ENCODE assay signal across 15 cellular contexts in genomic region chr3:49668414-49668797, GRCh38. TPM values are rescaled to one million over a fixed set of nuclear protein-coding genes. Genes with fewer than 3 reads are reported as not detected.
DNase-seq lines count a peak whose midpoint lies in the region; ATAC-seq and TF ChIP-seq lines count a peak whose summit lies in the region.
"Had no signal": no experiment of that assay in that cellular context is flagged by ENCODE, and none has a peak within 500 bp of the region (broad histone marks: within the 10 kb centered on the region; RNA-seq: fewer than 3 reads in every experiment).

No MANE protein-coding gene starts in this region.

- peaks cover 23% of the 10 kb centered on the region for H3K4me1 Mint-ChIP-seq in nephron
- H3K4me1 Mint-ChIP-seq in activated CD4-positive, alpha-beta T cell treated with anti-CD3 and anti-CD28 coated beads, Interleukin-2, amount 10 ng/mL, durations not matched to agents 7 days and 5 days: peaks cover 14% of the 10 kb centered on the region

- no peaks in the 10 kb centered on the region for H3K36me3 Mint-ChIP-seq in nephron (ENCODE audit: low read depth)
- peaks cover 2% of the 10 kb centered on the region for H3K36me3 Mint-ChIP-seq in activated CD4-positive, alpha-beta T cell treated with anti-CD3 and anti-CD28 coated beads, Interleukin-2, amount 10 ng/mL, durations not matched to agents 7 days and 5 days (ENCODE audit: low read depth)

- peak overlapping the region; percentile 18 to 52 (median 50) for H3K27ac Mint-ChIP-seq in nephron
- H3K27ac Mint-ChIP-seq in activated CD4-positive, alpha-beta T cell treated with anti-CD3 and anti-CD28 coated beads, Interleukin-2, amount 10 ng/mL, durations not matched to agents 7 days and 5 days: no peak overlapping the region

- H3K27me3 Mint-ChIP-seq in nephron (ENCODE audit: low read depth): peaks cover 3% of the 10 kb centered on the region
- H3K27me3 Mint-ChIP-seq in activated CD4-positive, alpha-beta T cell treated with anti-CD3 and anti-CD28 coated beads, Interleukin-2, amount 10 ng/mL, durations not matched to agents 7 days and 5 days: no peaks in the 10 kb centered on the region

- POLR2A ChIA-PET in activated CD4-positive, alpha-beta T cell treated with anti-CD3 and anti-CD28 coated beads, Interleukin-2, amount 10 ng/mL, durations not matched to agents 7 days and 5 days (lab: Charles Lee): no interaction called here

- in situ Hi-C loops in Caki2 (cut with HindIII; ENCODE audit: low pct_unique_long_range_greater_than_20kb, low sequenced_read_pairs) (no loop called here), KBM-7 (cut with MboI; ENCODE audit: low pct_unique_long_range_greater_than_20kb, low sequenced_read_pairs) (no loop called here)

- no peaks in the 10 kb centered on the region for H3K9me3 Mint-ChIP-seq in nephron
- H3K9me3 Mint-ChIP-seq in activated CD4-positive, alpha-beta T cell treated with anti-CD3 and anti-CD28 coated beads, Interleukin-2, amount 10 ng/mL, durations not matched to agents 7 days and 5 days: no peaks in the 10 kb centered on the region

- ATAC-seq in GM21515 (IDR thresholded peaks at IDR 0.05; ENCODE audit: unreplicated experiment): no peak
- ATAC-seq: gastrocnemius medialis had no signal

- CTCF ChIA-PET in activated CD4-positive, alpha-beta T cell treated with anti-CD3 and anti-CD28 coated beads, Interleukin-2, amount 10 ng/mL, durations not matched to agents 7 days and 5 days (lab: Charles Lee): no interaction called here

- no peak for TF ChIP-seq CTCF in nephron (IDR thresholded peaks at IDR 0.05; ENCODE audit: unreplicated experiment in 3 of 3)

- no peak overlapping the region for H3K4me3 Mint-ChIP-seq in nephron
- no peak overlapping the region for H3K4me3 Mint-ChIP-seq in activated CD4-positive, alpha-beta T cell treated with anti-CD3 and anti-CD28 coated beads, Interleukin-2, amount 10 ng/mL, durations not matched to agents 7 days and 5 days

- DNase-seq in Caki2 (ENCODE audit: low read depth) (peak; percentile 44), KBM-7 (peak; percentile 10), astrocyte of the hippocampus (ENCODE audit: low read depth, low spot score) (peak; percentile 25), SHP77 (lab: John Stamatoyannopoulos, UW) (no peak), globus pallidus (ENCODE audit: low spot score) (no peak)
- DNase-seq in activated CD4-positive, alpha-beta T cell treated with anti-CD3 and anti-CD28 coated beads, Interleukin-2, amount 10 ng/mL, durations not matched to agents 7 days and 5 days: no peak
- DNase-seq: activated CD4-positive, CD25-positive, alpha-beta regulatory T cell treated with anti-CD3 and anti-CD28 coated beads, Interleukin-2, amount 50 U/mL, for 72 hours; activated T-cell treated with anti-CD3 and anti-CD28 coated beads, Interleukin-2, amount 50 U/mL, for 1 hour; C1 segment of cervical spinal cord; gastrocnemius medialis; left ventricle myocardium inferior; NCI-H1105; NCI-H526 had no signal

RNA-seq across cellular contexts. Expression of gene APEH, which starts 5.7 kb away (rescaled TPM):
- 122 and 164 TPM in 2 replicates for total RNA-seq in Caki2 (2014; rRNA removed; shearing (Covaris generic); ENCODE audit: low replicate concordance)
- 100 to 1,000 TPM; 137 TPM for total RNA-seq in activated CD4-positive, alpha-beta T cell treated with anti-CD3 and anti-CD28 coated beads, Interleukin-2, amount 10 ng/mL, durations not matched to agents 7 days and 5 days

RNA-seq across cellular contexts. Expression of gene MST1, which starts 20.9 kb away (rescaled TPM):
- 1.7 TPM in 2 replicates for total RNA-seq in Caki2 (2014; rRNA removed; shearing (Covaris generic); ENCODE audit: low replicate concordance)
- total RNA-seq in activated CD4-positive, alpha-beta T cell treated with anti-CD3 and anti-CD28 coated beads, Interleukin-2, amount 10 ng/mL, durations not matched to agents 7 days and 5 days: 10 to 100 TPM in 1 of 2 experiments, 1 to 10 TPM in 1; 8.4 to 10.0 TPM

RNA-seq across cellular contexts. Expression of gene RNF123, which starts 21.0 kb away (rescaled TPM):
- total RNA-seq in Caki2 (2014; rRNA removed; shearing (Covaris generic); ENCODE audit: low replicate concordance): 14.3 and 14.6 TPM in 2 replicates
- 10 to 100 TPM; 47.5 to 49.2 TPM for total RNA-seq in activated CD4-positive, alpha-beta T cell treated with anti-CD3 and anti-CD28 coated beads, Interleukin-2, amount 10 ng/mL, durations not matched to agents 7 days and 5 days

RNA-seq across cellular contexts. Expression of gene AMIGO3, which starts 51.1 kb away (rescaled TPM):
- total RNA-seq in Caki2 (2014; rRNA removed; shearing (Covaris generic); ENCODE audit: low replicate concordance): not detected in 2 replicates
- under 1 TPM in 1 of 2 experiments, not detected in 1; 0.30 TPM for total RNA-seq in activated CD4-positive, alpha-beta T cell treated with anti-CD3 and anti-CD28 coated beads, Interleukin-2, amount 10 ng/mL, durations not matched to agents 7 days and 5 days
- total RNA-seq: left ventricle myocardium inferior had no signal

RNA-seq across cellular contexts. Expression of gene GMPPB, which starts 55.3 kb away (rescaled TPM):
- total RNA-seq in Caki2 (2014; rRNA removed; shearing (Covaris generic); ENCODE audit: low replicate concordance): 32.1 and 35.9 TPM in 2 replicates
- total RNA-seq in activated CD4-positive, alpha-beta T cell treated with anti-CD3 and anti-CD28 coated beads, Interleukin-2, amount 10 ng/mL, durations not matched to agents 7 days and 5 days: 10 to 100 TPM; 36.5 to 46.0 TPM

Comparison
In these comparisons a context has a peak if more than half of its experiments do, and no peak if none do; other contexts are left out.
1. DNase-seq: peak in Caki2 (single experiment), KBM-7 (single experiment) and astrocyte of the hippocampus (single experiment); none in SHP77 (0 of 2), globus pallidus (single experiment) and activated CD4-positive, alpha-beta T cell treated with anti-CD3 and anti-CD28 coated beads, Interleukin-2, amount 10 ng/mL, durations not matched to agents 7 days and 5 days (single experiment).